In the genomic region with DNA sequence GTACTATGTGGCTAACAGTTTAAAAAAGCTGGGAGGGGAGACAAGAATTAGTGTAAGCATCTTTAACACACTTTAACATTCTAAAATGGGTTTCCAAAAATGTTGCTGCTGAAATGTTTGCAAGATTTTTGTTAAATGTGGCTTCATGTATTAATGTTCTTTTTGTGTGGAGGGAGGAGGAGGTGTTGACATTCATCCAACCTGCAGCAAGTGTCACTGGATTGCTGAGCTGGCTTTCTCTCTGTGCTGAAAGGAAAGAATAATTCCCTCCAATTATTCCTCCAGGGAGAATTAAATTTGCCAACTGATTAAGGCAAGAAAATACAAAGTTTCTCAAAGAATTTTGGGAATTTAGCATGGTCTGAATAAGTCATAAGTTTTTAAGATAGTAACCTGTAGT, we compare ENCODE assay signal across 15 cellular contexts.
A peak's percentile ranks its signal among the peaks of the same experiment; 100 is the strongest.
DNase-seq lines count a peak whose midpoint lies in the region; ATAC-seq lines count a peak whose summit lies in the region.
"Had no signal": no experiment of that assay in that cellular context is flagged by ENCODE, and none has a peak within 500 bp of the region (broad histone marks: within the 10 kb centered on the region; RNA-seq: fewer than 3 reads in every experiment).

No MANE protein-coding gene starts in this region.

- peak; percentile 72 for ATAC-seq in Right ventricle myocardium inferior
- ATAC-seq in HG02588 (IDR thresholded peaks at IDR 0.05; ENCODE audit: unreplicated experiment), result no peak
- ATAC-seq: GM12878 had no signal

- intact Hi-C loops in Right ventricle myocardium inferior (cut with DNase I) (no loop called here), cardiac septum (cut with DNase I) (no loop called here)

- DNase-seq in Right ventricle myocardium inferior (ENCODE audit: missing footprints) (no peak), cardiac septum (ENCODE audit: low spot score) (no peak), Ammon's horn (ENCODE audit: low spot score) (peak; percentile 6), globus pallidus (ENCODE audit: low spot score) (peak; percentile 3), kidney tubule cell (ENCODE audit: low spot score) (no peak)
- DNase-seq: BE2C; CD4-positive, alpha-beta T cell; CD8-positive, alpha-beta memory T cell; DMS 273 treated with DMSO at 0.1 percent for 48 hours; DMS79; EL; GDM1; GOT3 had no signal

Comparison
In these comparisons a context has a peak if more than half of its experiments do, and no peak if none do; other contexts are left out.
1. DNase-seq: peak in Ammon's horn (single experiment) and globus pallidus (single experiment); none in Right ventricle myocardium inferior (single experiment), cardiac septum (single experiment) and kidney tubule cell (single experiment).